ENCODE assay signal across 14 cellular contexts in genomic region chr1:47594627-47595026, GRCh38.
A peak's percentile ranks its signal among the peaks of the same experiment; 100 is the strongest.
DNase-seq lines count a peak whose midpoint lies in the region; ATAC-seq and TF ChIP-seq lines count a peak whose summit lies in the region.
"Had no signal": no experiment of that assay in that cellular context is flagged by ENCODE, and none has a peak within 500 bp of the region (broad histone marks: within the 10 kb centered on the region; RNA-seq: fewer than 3 reads in every experiment).

No MANE protein-coding gene starts in this region.

- H3K4me3 ChIP-seq in endodermal cell (ENCODE audit: low read length) = no peak overlapping the region
- H3K4me3 ChIP-seq: GM23338 had no signal

- no peak overlapping the region for H3K27ac ChIP-seq in endodermal cell (ENCODE audit: low read depth, low read length)

- no peak overlapping the region for H3K4me3 Mint-ChIP-seq in endodermal cell
- no peak overlapping the region for H3K4me3 Mint-ChIP-seq in osteocyte (ENCODE audit: unreplicated experiment)
- H3K4me3 Mint-ChIP-seq: CD4-positive, CD25-positive, alpha-beta regulatory T cell; CD8-positive, alpha-beta memory T cell; GM23338 had no signal

- no peak overlapping the region for H3K9ac ChIP-seq in endodermal cell (ENCODE audit: extremely low read depth, low read length, poor library complexity, severe bottlenecking)

- no peaks in the 10 kb centered on the region for H3K36me3 Mint-ChIP-seq in endodermal cell (ENCODE audit: low read depth)
- no peaks in the 10 kb centered on the region for H3K36me3 Mint-ChIP-seq in osteocyte (ENCODE audit: unreplicated experiment)
- H3K36me3 Mint-ChIP-seq: CD4-positive, CD25-positive, alpha-beta regulatory T cell had no signal

- no peaks in the 10 kb centered on the region for H3K36me3 ChIP-seq in endodermal cell (ENCODE audit: control insufficient read depth, insufficient read depth, low read length)
- H3K36me3 ChIP-seq: BE2C had no signal

- ATAC-seq in GM21576 (IDR thresholded peaks at IDR 0.05; ENCODE audit: unreplicated experiment) = no peak

- TF ChIP-seq CTCF in endodermal cell (conservative IDR thresholded peaks at IDR 0.05) (no peak), osteocyte (IDR thresholded peaks at IDR 0.05) (no peak)

- peak; percentile 24 for DNase-seq in activated CD8-positive, alpha-beta memory T cell treated with anti-CD3 and anti-CD28 coated beads for 24 hours
- no peak for DNase-seq in activated CD8-positive, alpha-beta memory T cell treated with anti-CD3 and anti-CD28 coated beads, Interleukin-2, amount 50 U/mL, for 48 hours
- DNase-seq in endodermal cell (peak; percentile 23), osteocyte (ENCODE audit: extremely low spot score, unreplicated experiment) (peak; percentile 60), NCI-H446 (lab: John Stamatoyannopoulos, UW) (no peak)
- DNase-seq: ACHN; BE2C; C1 segment of cervical spinal cord; Caco-2; CD4-positive, CD25-positive, alpha-beta regulatory T cell; CD8-positive, alpha-beta memory T cell; HCEC 1CT had no signal

- H3K27ac Mint-ChIP-seq in endodermal cell (no peak overlapping the region), osteocyte (ENCODE audit: unreplicated experiment) (no peak overlapping the region)
- H3K27ac Mint-ChIP-seq: CD4-positive, CD25-positive, alpha-beta regulatory T cell; CD8-positive, alpha-beta memory T cell; GM23338 had no signal

- H3K27me3 ChIP-seq in endodermal cell (ENCODE audit: control insufficient read depth, insufficient read depth, low read length, poor library complexity, severe bottlenecking) = peaks cover 56% of the 10 kb centered on the region

- peaks cover 4% of the 10 kb centered on the region for H3K9me3 Mint-ChIP-seq in endodermal cell
- H3K9me3 Mint-ChIP-seq in osteocyte (ENCODE audit: unreplicated experiment) = peaks cover 7% of the 10 kb centered on the region

- WGBS in endodermal cell (ENCODE audit: insufficient coverage in 1 of 2, insufficient read length in 1 of 2), 2 experiments = 80 to 94% methylated on average over 2 to 4 of the region's 4 CpGs

- H3K4me1 Mint-ChIP-seq in endodermal cell (peaks cover 3% of the 10 kb centered on the region), osteocyte (ENCODE audit: unreplicated experiment) (peaks cover 2% of the 10 kb centered on the region)

- peaks cover 4% of the 10 kb centered on the region for H3K9me3 ChIP-seq in endodermal cell (ENCODE audit: control insufficient read depth, low read length)
- H3K9me3 ChIP-seq: BE2C, Caco-2 had no signal

- no peaks in the 10 kb centered on the region for H3K4me1 ChIP-seq in endodermal cell (ENCODE audit: control insufficient read depth, insufficient read depth, low read length)
- H3K4me1 ChIP-seq: BE2C, Caco-2 had no signal

- H3K27me3 Mint-ChIP-seq in endodermal cell (ENCODE audit: insufficient read depth) (peaks cover 39% of the 10 kb centered on the region), osteocyte (ENCODE audit: unreplicated experiment) (peaks cover 19% of the 10 kb centered on the region)

Comparison
In these comparisons a context has a peak if more than half of its experiments do, and no peak if none do; other contexts are left out.
1. DNase-seq: peak in activated CD8-positive, alpha-beta memory T cell treated with anti-CD3 and anti-CD28 coated beads for 24 hours (single experiment), endodermal cell (single experiment) and osteocyte (single experiment); none in activated CD8-positive, alpha-beta memory T cell treated with anti-CD3 and anti-CD28 coated beads, Interleukin-2, amount 50 U/mL, for 48 hours (single experiment) and NCI-H446 (0 of 2).